1 cellular context compared by ENCODE assay signal in genomic region chr1:40421694-40422384, GRCh38.
TF ChIP-seq lines count a peak whose summit lies in the region.

No MANE protein-coding gene starts in this region.

TF ChIP-seq in GM23338, 12 proteins besides CTCF, POLR2A, EP300 and RAD21 (continued from another document):
- TF ChIP-seq ZNF462 (CRISPR knock-in tag; IDR thresholded peaks at IDR 0.05) (no peak), POLR2AphosphoS5 (IDR thresholded peaks at IDR 0.05; ENCODE audit: low read depth) (no peak), REST (IDR thresholded peaks at IDR 0.05; ENCODE audit: unreplicated experiment) (no peak), EZH2 (IDR thresholded peaks at IDR 0.05; ENCODE audit: low read depth, unreplicated experiment) (no peak), JUNB (IDR thresholded peaks at IDR 0.05; ENCODE audit: unreplicated experiment) (no peak), ETS1 (IDR thresholded peaks at IDR 0.05) (no peak)
